22 cellular contexts compared by ENCODE assay signal in the genomic region with DNA sequence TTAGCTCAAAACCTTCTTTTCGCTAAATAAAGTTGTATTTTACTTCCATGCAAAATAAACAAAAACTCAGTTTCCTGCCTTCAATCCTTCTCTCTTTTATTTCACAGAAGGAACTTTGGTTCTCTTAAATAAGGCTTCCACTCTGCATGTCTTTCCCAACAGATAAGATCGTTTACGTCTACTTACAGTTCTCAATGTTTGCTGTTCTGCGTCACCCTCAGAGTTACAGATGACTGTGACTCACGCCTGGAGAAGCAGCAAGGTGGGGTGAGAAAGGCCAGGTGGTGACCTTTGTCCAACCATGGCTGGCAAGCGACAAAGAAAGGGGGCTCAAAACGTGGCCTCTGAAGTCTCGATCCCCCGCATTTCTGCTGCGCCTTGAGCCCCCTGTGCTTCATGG. TPM values are rescaled to one million over a fixed set of nuclear protein-coding genes. Genes with fewer than 3 reads are reported as not detected.
DNase-seq lines count a peak whose midpoint lies in the region; ATAC-seq, FAIRE-seq and TF ChIP-seq lines count a peak whose summit lies in the region.
"Had no signal": no experiment of that assay in that cellular context is flagged by ENCODE, and none has a peak within 500 bp of the region (broad histone marks: within the 10 kb centered on the region; RNA-seq: fewer than 3 reads in every experiment).

No MANE protein-coding gene starts in this region.

- ATAC-seq in left colon = peak; percentile 77
- ATAC-seq: gastroesophageal sphincter, T-helper 17 cell had no signal

- peak; percentile 68 for DNase-seq in bronchial epithelial cell (ENCODE audit: low read depth)
- no peak for DNase-seq in left colon
- peak; percentile 31 for DNase-seq in urothelium cell line (ENCODE audit: low spot score)
- DNase-seq in COR-L47 (lab: John Stamatoyannopoulos, UW) = no peak
- no peak for DNase-seq in stimulated activated naive CD4-positive, alpha-beta T cell (lab: John Stamatoyannopoulos, UW)
- DNase-seq in GM03348 (ENCODE audit: low spot score) = no peak
- DNase-seq: activated naive CD8-positive, alpha-beta T cell treated with anti-CD3 and anti-CD28 coated beads, Interleukin-2, amount 10 ng/mL, durations not matched to agents 7 days and 5 days; dermis blood vessel endothelial cell; MM.1S; NCI-H146; NCI-H748 treated with DMSO at 0.1 percent for 48 hours; nucleus accumbens; OCI-M1; SJCRH30; stimulated activated CD4-positive, alpha-beta T cell treated with anti-CD3 and anti-CD28 coated beads, Interleukin-15, amount 100 ng/mL, for 24 hours; T-helper 17 cell had no signal

- no peak for TF ChIP-seq CTCF in bronchial epithelial cell (IDR thresholded peaks at IDR 0.05; ENCODE audit: insufficient read depth, low read length, severe bottlenecking)

- H3K9me3 ChIP-seq in HUES48 (ENCODE audit: control insufficient read depth, insufficient read depth, low read length) = no peaks in the 10 kb centered on the region
- H3K9me3 ChIP-seq: gastroesophageal sphincter, SJCRH30, thoracic aorta had no signal

- no peaks in the 10 kb centered on the region for H3K4me1 ChIP-seq in HUES48 (ENCODE audit: control insufficient read depth, insufficient read depth, low read length)
- H3K4me1 ChIP-seq: SJCRH30 had no signal

- FAIRE-seq in bronchial epithelial cell (lab: Jason Lieb, UNC) (no peak), urothelium cell line (lab: Jason Lieb, UNC) (no peak)
- FAIRE-seq: G401.6, H1, HTR-8/SVneo had no signal

- H3K27me3 ChIP-seq in HUES48 (ENCODE audit: control insufficient read depth, insufficient read depth, low read length) (no peaks in the 10 kb centered on the region), bronchial epithelial cell (ENCODE audit: control insufficient read depth, insufficient read depth, low read length) (no peaks in the 10 kb centered on the region)
- H3K27me3 ChIP-seq: gastroesophageal sphincter had no signal

- H3K27ac ChIP-seq in HUES48 (ENCODE audit: low read depth, low read length) = peak overlapping the region; percentile 65
- H3K27ac ChIP-seq: gastroesophageal sphincter, SJCRH30, thoracic aorta had no signal

- intact Hi-C loops in left colon (cut with DNase I, micrococcal nuclease) = no loop called here

- H3K36me3 ChIP-seq in HUES48 (ENCODE audit: control insufficient read depth, insufficient read depth, low read length) = no peaks in the 10 kb centered on the region
- no peaks in the 10 kb centered on the region for H3K36me3 ChIP-seq in bronchial epithelial cell (ENCODE audit: control insufficient read depth, insufficient read depth, low read length)
- H3K36me3 ChIP-seq: gastroesophageal sphincter, SJCRH30, thoracic aorta had no signal

- H3K4me3 ChIP-seq in HUES48 (ENCODE audit: low read depth, low read length) = no peak overlapping the region
- H3K4me3 ChIP-seq in bronchial epithelial cell (ENCODE audit: low read depth, low read length) = no peak overlapping the region
- H3K4me3 ChIP-seq: gastroesophageal sphincter, SJCRH30, thoracic aorta had no signal

- H3K9ac ChIP-seq in HUES48 (ENCODE audit: low read depth, low read length) = no peak overlapping the region

RNA-seq across cellular contexts. Expression of gene RPS6KA2, which starts 51.4 kb away (rescaled TPM):
- 42.6 and 44.4 TPM in 2 replicates for total RNA-seq in bronchial epithelial cell
- 10 to 100 TPM; 11.5 to 13.3 TPM for total RNA-seq in left colon

Comparison
In these comparisons a context has a peak if more than half of its experiments do, and no peak if none do; other contexts are left out.
1. DNase-seq: peak in bronchial epithelial cell (single experiment) and urothelium cell line (single experiment); none in left colon (0 of 2), COR-L47 (single experiment), stimulated activated naive CD4-positive, alpha-beta T cell (0 of 6) and GM03348 (single experiment).